Comparison of ENCODE assay signal across 9 cellular contexts in the genomic region with DNA sequence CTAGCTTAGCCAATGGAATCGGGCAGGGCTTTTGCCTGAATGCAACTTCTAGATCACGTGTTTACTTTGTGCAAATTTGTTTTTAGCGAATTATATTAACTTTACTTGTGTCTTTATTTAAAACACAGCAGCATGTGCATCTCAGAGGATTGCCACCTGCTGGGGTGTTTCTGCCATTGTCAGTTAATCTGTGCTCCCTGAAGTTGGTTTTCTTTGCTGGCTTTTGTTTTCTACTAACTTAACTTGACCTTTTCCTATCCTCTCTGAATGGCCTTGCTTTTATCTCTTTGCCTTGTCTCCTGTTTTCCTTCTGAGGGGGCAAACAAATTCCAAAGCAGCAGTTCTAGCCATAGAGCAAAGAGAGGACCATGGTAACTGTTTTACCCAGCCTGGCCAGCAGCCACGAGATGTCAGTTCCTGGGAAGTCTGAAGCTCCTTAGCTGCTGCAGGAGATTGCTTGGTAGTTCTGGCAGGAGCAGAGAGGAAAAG.
DNase-seq lines count a peak whose midpoint lies in the region; TF ChIP-seq lines count a peak whose summit lies in the region.
"Had no signal": no experiment of that assay in that cellular context is flagged by ENCODE, and none has a peak within 500 bp of the region (broad histone marks: within the 10 kb centered on the region; RNA-seq: fewer than 3 reads in every experiment).

No MANE protein-coding gene starts in this region.

- intact Hi-C loops in lower leg skin (cut with DNase I; ENCODE audit: low total_unique reads) = no loop called here

- no peaks in the 10 kb centered on the region for H3K4me1 ChIP-seq in HAP-1
- H3K4me1 ChIP-seq in SJSA1 (replicated peaks) = peaks cover 52% of the 10 kb centered on the region
- H3K4me1 ChIP-seq: SJCRH30 had no signal

- H3K4me3 ChIP-seq in HAP-1 = no peak overlapping the region
- H3K4me3 ChIP-seq in SJSA1 = no peak overlapping the region
- H3K4me3 ChIP-seq in lower leg skin (ENCODE audit: low read depth, poor library complexity, severe bottlenecking) = no peak overlapping the region
- H3K4me3 ChIP-seq: SJCRH30 had no signal

- in situ Hi-C loops in HAP-1 (cut with MboI; ENCODE audit: low sequenced_read_pairs) = no loop called here

- TF ChIP-seq POLR2A in lower leg skin (IDR thresholded peaks at IDR 0.05) = no peak

- H3K36me3 ChIP-seq in HAP-1 (replicated peaks) (no peaks in the 10 kb centered on the region), SJSA1 (peaks cover 5% of the 10 kb centered on the region; the same call in 1 of the 2 replicates)
- H3K36me3 ChIP-seq: SJCRH30 had no signal

- H3K9me3 ChIP-seq in HAP-1 (no peaks in the 10 kb centered on the region), SJSA1 (replicated peaks) (no peaks in the 10 kb centered on the region; the same call in 1 of the 2 replicates)
- H3K9me3 ChIP-seq: SJCRH30 had no signal

- peak; percentile 49 for DNase-seq in ELR (ENCODE audit: low read depth)
- peak; percentile 16 to 25 for DNase-seq in HAP-1 (ENCODE audit: low spot score in 2 of 2)
- DNase-seq in SJSA1 (ENCODE audit: low read depth in 1 of 2, low spot score in 2 of 2) = peak in 1 of 2 experiments; percentile 47
- peak; percentile 41 for DNase-seq in iPS-NIHi11 (ENCODE audit: low spot score)
- DNase-seq in effector CD8-positive, alpha-beta T cell (lab: John Stamatoyannopoulos, UW) = no peak
- DNase-seq in putamen (ENCODE audit: low spot score) = no peak
- no peak for DNase-seq in lower leg skin (ENCODE audit: low spot score in 2 of 2)
- no peak for DNase-seq in stimulated activated CD4-positive, alpha-beta T cell treated with anti-CD3 and anti-CD28 coated beads, Interleukin-4, amount 100 ng/mL, for 4 hours

- no peaks in the 10 kb centered on the region for H3K27me3 ChIP-seq in HAP-1 (ENCODE audit: low read depth)
- no peaks in the 10 kb centered on the region for H3K27me3 ChIP-seq in SJSA1 (replicated peaks)
- H3K27me3 ChIP-seq: SJCRH30 had no signal

- no peak for TF ChIP-seq CTCF in lower leg skin (IDR thresholded peaks at IDR 0.05)

- 56 to 58% methylated on average over 4 of the region's 4 CpGs for WGBS in lower leg skin, 2 donors

- peak overlapping the region; percentile 38; the same call in 1 of the 2 replicates for H3K27ac ChIP-seq in SJSA1
- H3K27ac ChIP-seq: SJCRH30 had no signal

Comparison
In these comparisons a context has a peak if more than half of its experiments do, and no peak if none do; other contexts are left out.
1. DNase-seq: peak in ELR (single experiment), HAP-1 (2 of 2) and iPS-NIHi11 (single experiment); none in effector CD8-positive, alpha-beta T cell (single experiment), putamen (single experiment), lower leg skin (0 of 2) and stimulated activated CD4-positive, alpha-beta T cell treated with anti-CD3 and anti-CD28 coated beads, Interleukin-4, amount 100 ng/mL, for 4 hours (0 of 2).